ENCODE assay signal across 8 cellular contexts in genomic region chr10:12181065-12181775, GRCh38. TPM values are rescaled to one million over a fixed set of nuclear protein-coding genes. Genes with fewer than 3 reads are reported as not detected.
DNase-seq lines count a peak whose midpoint lies in the region; ATAC-seq and TF ChIP-seq lines count a peak whose summit lies in the region.

No MANE protein-coding gene starts in this region.

- DNase-seq in Right ventricle myocardium inferior (ENCODE audit: missing footprints): peak; percentile 69
- no peak for DNase-seq in left ventricle myocardium inferior
- peak; percentile 82 for DNase-seq in activated CD4-positive, alpha-beta T cell treated with anti-CD3 and anti-CD28 coated beads for 36 hours
- peak; percentile 62 to 67 (median 65) for DNase-seq in effector memory CD8-positive, alpha-beta T cell
- DNase-seq in stimulated activated CD8-positive, alpha-beta memory T cell treated with anti-CD3 and anti-CD28 coated beads, Interleukin-7, amount 100 ng/mL, for 48 hours (ENCODE audit: extremely low read depth in 1 of 2, low read depth in 1 of 2): peak; percentile 54 to 79
- DNase-seq in cerebellar nuclear complex (lab: John Stamatoyannopoulos, UW): no peak
- no peak for DNase-seq in NCI-H774 (lab: John Stamatoyannopoulos, UW)

- CTCF ChIA-PET in activated CD4-positive, alpha-beta T cell treated with anti-CD3 and anti-CD28 coated beads for 36 hours (lab: Charles Lee): interaction anchor here (1.4 to 1.7 kb wide), 2 partner anchors 14 to 34 kb away, joined by 4 to 6 read pairs; partner anchors contain the start of genes CDC123 and NUDT5

- peaks cover 27% of the 10 kb centered on the region for H3K4me1 Mint-ChIP-seq in activated CD4-positive, alpha-beta T cell treated with anti-CD3 and anti-CD28 coated beads for 36 hours
- H3K4me1 Mint-ChIP-seq in effector memory CD8-positive, alpha-beta T cell (ENCODE audit: low read depth in 2 of 2): peaks cover 16 to 24% of the 10 kb centered on the region in 2 donors

- no peaks in the 10 kb centered on the region for H3K4me1 ChIP-seq in left ventricle myocardium inferior

- ATAC-seq in Right ventricle myocardium inferior (no peak), GM18520 (IDR thresholded peaks at IDR 0.05; ENCODE audit: unreplicated experiment) (no peak)
- ATAC-seq in activated CD4-positive, alpha-beta T cell treated with anti-CD3 and anti-CD28 coated beads for 36 hours: peak; percentile 98
- peak; percentile 100 for ATAC-seq in effector memory CD8-positive, alpha-beta T cell (replicated peaks)

- POLR2A ChIA-PET in activated CD4-positive, alpha-beta T cell treated with anti-CD3 and anti-CD28 coated beads for 36 hours (lab: Charles Lee): no interaction called here

- H3K36me3 ChIP-seq in left ventricle myocardium inferior: peaks cover 80% of the 10 kb centered on the region

- H3K9me3 Mint-ChIP-seq in activated CD4-positive, alpha-beta T cell treated with anti-CD3 and anti-CD28 coated beads for 36 hours (ENCODE audit: low read depth): no peaks in the 10 kb centered on the region
- no peaks in the 10 kb centered on the region for H3K9me3 Mint-ChIP-seq in effector memory CD8-positive, alpha-beta T cell

- intact Hi-C loops in Right ventricle myocardium inferior (cut with DNase I) (no loop called here), left ventricle myocardium inferior (cut with micrococcal nuclease) (no loop called here)
- intact Hi-C loops in activated CD4-positive, alpha-beta T cell treated with anti-CD3 and anti-CD28 coated beads for 36 hours (cut with DNase I, micrococcal nuclease): loop anchor here (1.0 to 5.0 kb wide), 2 partner anchors 15 to 59 kb away; partner anchors contain the start of gene CDC123 (in 1 of the 2)

- H3K27me3 ChIP-seq in left ventricle myocardium inferior (ENCODE audit: low read depth): no peaks in the 10 kb centered on the region

- peak overlapping the region; percentile 80 for H3K27ac Mint-ChIP-seq in activated CD4-positive, alpha-beta T cell treated with anti-CD3 and anti-CD28 coated beads for 36 hours
- H3K27ac Mint-ChIP-seq in effector memory CD8-positive, alpha-beta T cell: peak overlapping the region; percentile 82 to 94

- no peak overlapping the region for H3K4me3 ChIP-seq in left ventricle myocardium inferior

- H3K9me3 ChIP-seq in left ventricle myocardium inferior (replicated peaks): no peaks in the 10 kb centered on the region

- no peak for TF ChIP-seq CTCF in left ventricle myocardium inferior (IDR thresholded peaks at IDR 0.05; ENCODE audit: borderline replicate concordance)

- no peaks in the 10 kb centered on the region for H3K27me3 Mint-ChIP-seq in activated CD4-positive, alpha-beta T cell treated with anti-CD3 and anti-CD28 coated beads for 36 hours
- H3K27me3 Mint-ChIP-seq in effector memory CD8-positive, alpha-beta T cell: no peaks in the 10 kb centered on the region

- H3K27ac ChIP-seq in left ventricle myocardium inferior (replicated peaks): no peak overlapping the region

- peaks cover 35% of the 10 kb centered on the region for H3K36me3 Mint-ChIP-seq in activated CD4-positive, alpha-beta T cell treated with anti-CD3 and anti-CD28 coated beads for 36 hours (ENCODE audit: low read depth)
- peaks cover 44% of the 10 kb centered on the region for H3K36me3 Mint-ChIP-seq in effector memory CD8-positive, alpha-beta T cell (ENCODE audit: insufficient read depth)

- no peak overlapping the region for H3K4me3 Mint-ChIP-seq in activated CD4-positive, alpha-beta T cell treated with anti-CD3 and anti-CD28 coated beads for 36 hours
- H3K4me3 Mint-ChIP-seq in effector memory CD8-positive, alpha-beta T cell: peak overlapping the region; percentile 45 to 62

RNA-seq across cellular contexts. Expression of gene NUDT5, which starts 14.5 kb away (rescaled TPM):
- total RNA-seq in Right ventricle myocardium inferior (10.1 TPM), left ventricle myocardium inferior (8.6 TPM)
- total RNA-seq in activated CD4-positive, alpha-beta T cell treated with anti-CD3 and anti-CD28 coated beads for 36 hours: 100 to 1,000 TPM in 1 of 2 experiments, 10 to 100 TPM in 1; 99.9 to 108 TPM

RNA-seq across cellular contexts. Expression of gene CDC123, which starts 14.8 kb away (rescaled TPM):
- 48.6 TPM for total RNA-seq in Right ventricle myocardium inferior
- 41.8 TPM for total RNA-seq in left ventricle myocardium inferior
- total RNA-seq in activated CD4-positive, alpha-beta T cell treated with anti-CD3 and anti-CD28 coated beads for 36 hours: 100 to 1,000 TPM; 129 to 151 TPM

RNA-seq across cellular contexts. Expression of gene SEC61A2, which starts 51.7 kb away (rescaled TPM):
- 10.2 TPM for total RNA-seq in Right ventricle myocardium inferior
- total RNA-seq in left ventricle myocardium inferior: 11.9 TPM
- total RNA-seq in activated CD4-positive, alpha-beta T cell treated with anti-CD3 and anti-CD28 coated beads for 36 hours: 10 to 100 TPM; 11.3 to 12.0 TPM

Comparison
In these comparisons a context has a peak if more than half of its experiments do, and no peak if none do; other contexts are left out.
1. DNase-seq: peak in Right ventricle myocardium inferior (single experiment), activated CD4-positive, alpha-beta T cell treated with anti-CD3 and anti-CD28 coated beads for 36 hours (single experiment), effector memory CD8-positive, alpha-beta T cell (3 of 3) and stimulated activated CD8-positive, alpha-beta memory T cell treated with anti-CD3 and anti-CD28 coated beads, Interleukin-7, amount 100 ng/mL, for 48 hours (2 of 2); none in left ventricle myocardium inferior (single experiment), cerebellar nuclear complex (0 of 2) and NCI-H774 (single experiment).
2. ATAC-seq: peak in activated CD4-positive, alpha-beta T cell treated with anti-CD3 and anti-CD28 coated beads for 36 hours (single experiment) and effector memory CD8-positive, alpha-beta T cell (single experiment); none in Right ventricle myocardium inferior (single experiment) and GM18520 (single experiment).
3. intact Hi-C loops: an anchor here in activated CD4-positive, alpha-beta T cell treated with anti-CD3 and anti-CD28 coated beads for 36 hours (1.0 to 5.0 kb wide); none called in Right ventricle myocardium inferior and left ventricle myocardium inferior.